16 cellular contexts compared by ENCODE assay signal in the genomic region with DNA sequence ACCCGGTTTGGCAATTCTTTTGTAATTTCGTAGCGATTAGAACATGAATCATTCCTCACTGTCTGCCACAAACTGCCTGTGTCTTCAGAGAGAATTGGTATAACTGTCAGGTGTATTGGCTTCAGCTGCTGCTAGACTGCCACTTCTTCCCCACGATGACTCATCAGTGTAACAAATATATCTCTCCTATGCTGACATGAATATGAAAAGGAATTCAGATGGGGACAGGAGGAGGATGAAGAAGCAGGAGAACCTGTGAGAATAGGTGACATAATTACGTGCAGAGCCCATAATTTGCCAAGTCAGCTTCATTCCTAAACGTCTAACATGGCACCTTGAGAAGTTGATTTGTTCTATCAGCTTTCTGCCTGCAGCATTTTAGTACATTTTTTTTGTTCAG.
DNase-seq lines count a peak whose midpoint lies in the region; ATAC-seq and TF ChIP-seq lines count a peak whose summit lies in the region.
"Had no signal": no experiment of that assay in that cellular context is flagged by ENCODE, and none has a peak within 500 bp of the region (broad histone marks: within the 10 kb centered on the region; RNA-seq: fewer than 3 reads in every experiment).

No MANE protein-coding gene starts in this region.

- H3K4me3 Mint-ChIP-seq in chondrocyte (ENCODE audit: unreplicated experiment): no peak overlapping the region
- H3K4me3 Mint-ChIP-seq: stimulated activated memory B cell treated with anti-CD40 and anti-IgM and Interleukin-4, amounts not matched to agents 10 μg/mL and 1 μg/mL and 100 μg/mL, for 72 hours had no signal

- no peak for TF ChIP-seq CTCF in chondrocyte (IDR thresholded peaks at IDR 0.05)

- H3K4me1 Mint-ChIP-seq in chondrocyte (ENCODE audit: low read depth): peaks cover 32% of the 10 kb centered on the region
- H3K4me1 Mint-ChIP-seq: stimulated activated memory B cell treated with anti-CD40 and anti-IgM and Interleukin-4, amounts not matched to agents 10 μg/mL and 1 μg/mL and 100 μg/mL, for 72 hours had no signal

- peaks cover 40% of the 10 kb centered on the region for H3K36me3 Mint-ChIP-seq in chondrocyte (ENCODE audit: low read depth)
- H3K36me3 Mint-ChIP-seq: stimulated activated memory B cell treated with anti-CD40 and anti-IgM and Interleukin-4, amounts not matched to agents 10 μg/mL and 1 μg/mL and 100 μg/mL, for 72 hours had no signal

- H3K4me3 ChIP-seq in Jurkat, Clone E6-1 (ENCODE audit: low read length): no peak overlapping the region
- H3K4me3 ChIP-seq: heart right ventricle, right atrium auricular region, vagina had no signal

- H3K27ac Mint-ChIP-seq in chondrocyte (ENCODE audit: unreplicated experiment): peak overlapping the region; percentile 77
- H3K27ac Mint-ChIP-seq: stimulated activated memory B cell treated with anti-CD40 and anti-IgM and Interleukin-4, amounts not matched to agents 10 μg/mL and 1 μg/mL and 100 μg/mL, for 72 hours had no signal

- H3K9me3 Mint-ChIP-seq in chondrocyte (ENCODE audit: low read depth): no peaks in the 10 kb centered on the region
- H3K9me3 Mint-ChIP-seq: stimulated activated memory B cell treated with anti-CD40 and anti-IgM and Interleukin-4, amounts not matched to agents 10 μg/mL and 1 μg/mL and 100 μg/mL, for 72 hours had no signal

- no peaks in the 10 kb centered on the region for H3K27me3 Mint-ChIP-seq in chondrocyte (ENCODE audit: low read depth)

- ATAC-seq in GM21723 (IDR thresholded peaks at IDR 0.05; ENCODE audit: unreplicated experiment): no peak

- peak; percentile 41 for DNase-seq in EL
- peak; percentile 25 for DNase-seq in Jurkat, Clone E6-1 (ENCODE audit: low read depth, low spot score)
- DNase-seq in chondrocyte (ENCODE audit: low spot score): no peak
- DNase-seq in occipital lobe (lab: John Stamatoyannopoulos, UW): peak; percentile 6
- DNase-seq in NCI-H82 (lab: John Stamatoyannopoulos, UW): no peak
- no peak for DNase-seq in HPDE6-E6E7 (ENCODE audit: extremely low spot score)
- no peak for DNase-seq in retina
- DNase-seq: activated naive CD4-positive, alpha-beta T cell treated with anti-CD3 and anti-CD28 coated beads, Interleukin-2, amount 50 U/mL, for 16 hours; H7; heart right ventricle; NCI-H2107; stimulated activated CD4-positive, alpha-beta T cell treated with anti-CD3 and anti-CD28 coated beads, Interleukin-4, amount 100 ng/mL, for 4 hours had no signal

Comparison
In these comparisons a context has a peak if more than half of its experiments do, and no peak if none do; other contexts are left out.
1. DNase-seq: peak in EL (single experiment), Jurkat, Clone E6-1 (single experiment) and occipital lobe (single experiment); none in chondrocyte (single experiment), NCI-H82 (single experiment), HPDE6-E6E7 (single experiment) and retina (single experiment).